11 cellular contexts compared by ENCODE assay signal in genomic region chrX:46279214-46279924, GRCh38.
DNase-seq lines count a peak whose midpoint lies in the region; ATAC-seq and TF ChIP-seq lines count a peak whose summit lies in the region.
"Had no signal": no experiment of that assay in that cellular context is flagged by ENCODE, and none has a peak within 500 bp of the region (broad histone marks: within the 10 kb centered on the region; RNA-seq: fewer than 3 reads in every experiment).

No MANE protein-coding gene starts in this region.

- peak; percentile 56 for ATAC-seq in activated naive CD8-positive, alpha-beta T cell treated with anti-CD3 and anti-CD28 coated beads, Interleukin-2, amount 10 ng/mL, durations not matched to agents 7 days and 5 days (ENCODE audit: low read depth)
- ATAC-seq in HG02798 (IDR thresholded peaks at IDR 0.05; ENCODE audit: poor library complexity, unreplicated experiment) (no peak), GM21423 (IDR thresholded peaks at IDR 0.05; ENCODE audit: unreplicated experiment) (no peak)
- ATAC-seq: heart left ventricle had no signal

- TF ChIP-seq CTCF in nephron (IDR thresholded peaks at IDR 0.05; ENCODE audit: unreplicated experiment in 3 of 3) = no peak

- H3K4me1 Mint-ChIP-seq in activated naive CD8-positive, alpha-beta T cell treated with anti-CD3 and anti-CD28 coated beads, Interleukin-2, amount 10 ng/mL, durations not matched to agents 7 days and 5 days = peaks cover 10% of the 10 kb centered on the region
- no peaks in the 10 kb centered on the region for H3K4me1 Mint-ChIP-seq in nephron

- DNase-seq in Daoy (ENCODE audit: low read depth) = peak; percentile 14
- DNase-seq in M059J (ENCODE audit: low read depth) = peak; percentile 25
- no peak for DNase-seq in activated naive CD8-positive, alpha-beta T cell treated with anti-CD3 and anti-CD28 coated beads, Interleukin-2, amount 10 ng/mL, durations not matched to agents 7 days and 5 days
- DNase-seq in GM19238 (ENCODE audit: insufficient read length, low spot score) = no peak
- DNase-seq: amniotic stem cell, heart left ventricle, NCI-H1092 treated with DMSO at 0.1 percent for 48 hours, occipital lobe had no signal

- H3K9me3 Mint-ChIP-seq in activated naive CD8-positive, alpha-beta T cell treated with anti-CD3 and anti-CD28 coated beads, Interleukin-2, amount 10 ng/mL, durations not matched to agents 7 days and 5 days = no peaks in the 10 kb centered on the region
- H3K9me3 Mint-ChIP-seq in nephron = peaks cover under 1% of the 10 kb centered on the region

- POLR2A ChIA-PET in activated naive CD8-positive, alpha-beta T cell treated with anti-CD3 and anti-CD28 coated beads, Interleukin-2, amount 10 ng/mL, durations not matched to agents 7 days and 5 days (lab: Charles Lee) = no interaction called here

- H3K27ac Mint-ChIP-seq in activated naive CD8-positive, alpha-beta T cell treated with anti-CD3 and anti-CD28 coated beads, Interleukin-2, amount 10 ng/mL, durations not matched to agents 7 days and 5 days = peak overlapping the region; percentile 80
- peak overlapping the region; percentile 12 to 70 (median 34) for H3K27ac Mint-ChIP-seq in nephron

- H3K4me3 Mint-ChIP-seq in activated naive CD8-positive, alpha-beta T cell treated with anti-CD3 and anti-CD28 coated beads, Interleukin-2, amount 10 ng/mL, durations not matched to agents 7 days and 5 days = peak overlapping the region; percentile 69
- H3K4me3 Mint-ChIP-seq in nephron = no peak overlapping the region

- peaks cover 2% of the 10 kb centered on the region for H3K36me3 Mint-ChIP-seq in activated naive CD8-positive, alpha-beta T cell treated with anti-CD3 and anti-CD28 coated beads, Interleukin-2, amount 10 ng/mL, durations not matched to agents 7 days and 5 days
- no peaks in the 10 kb centered on the region for H3K36me3 Mint-ChIP-seq in nephron (ENCODE audit: low read depth)

- no peaks in the 10 kb centered on the region for H3K27me3 Mint-ChIP-seq in activated naive CD8-positive, alpha-beta T cell treated with anti-CD3 and anti-CD28 coated beads, Interleukin-2, amount 10 ng/mL, durations not matched to agents 7 days and 5 days
- H3K27me3 Mint-ChIP-seq in nephron (ENCODE audit: low read depth) = no peaks in the 10 kb centered on the region

Comparison
In these comparisons a context has a peak if more than half of its experiments do, and no peak if none do; other contexts are left out.
1. DNase-seq: peak in Daoy (single experiment) and M059J (single experiment); none in activated naive CD8-positive, alpha-beta T cell treated with anti-CD3 and anti-CD28 coated beads, Interleukin-2, amount 10 ng/mL, durations not matched to agents 7 days and 5 days (single experiment) and GM19238 (single experiment).